In genomic region chr6:19836799-19837510, GRCh38 we compare ENCODE assay signal across 9 cellular contexts. TPM values are rescaled to one million over a fixed set of nuclear protein-coding genes. Genes with fewer than 3 reads are reported as not detected.
DNase-seq lines count a peak whose midpoint lies in the region; ATAC-seq and TF ChIP-seq lines count a peak whose summit lies in the region.
"Had no signal": no experiment of that assay in that cellular context is flagged by ENCODE, and none has a peak within 500 bp of the region (broad histone marks: within the 10 kb centered on the region; RNA-seq: fewer than 3 reads in every experiment).

A gene with protein sequence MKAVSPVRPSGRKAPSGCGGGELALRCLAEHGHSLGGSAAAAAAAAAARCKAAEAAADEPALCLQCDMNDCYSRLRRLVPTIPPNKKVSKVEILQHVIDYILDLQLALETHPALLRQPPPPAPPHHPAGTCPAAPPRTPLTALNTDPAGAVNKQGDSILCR (plus strand): TSS chr6:19837370. CDS start chr6:19837755, 385 bp downstream.

- peak within 1 kb of the TSS; percentile 85 to 94 (median 93) for H3K4me3 Mint-ChIP-seq in nephron
- H3K4me3 Mint-ChIP-seq: central memory CD8-positive, alpha-beta T cell had no signal

- no peaks in the 10 kb centered on the region for H3K9me3 Mint-ChIP-seq in nephron

- peaks cover 22% of the 10 kb centered on the region for H3K36me3 Mint-ChIP-seq in nephron (ENCODE audit: low read depth)

- H3K27ac ChIP-seq in 22Rv1 (peak within 1 kb of the TSS; percentile 90), foreskin keratinocyte (no peak within 1 kb of the TSS)

- H3K4me1 Mint-ChIP-seq in nephron = peaks cover 12% of the 10 kb centered on the region
- H3K4me1 Mint-ChIP-seq: central memory CD8-positive, alpha-beta T cell had no signal

- peak within 1 kb of the TSS; percentile 86 to 95 (median 95) for H3K27ac Mint-ChIP-seq in nephron

- DNase-seq in H7 (peak; percentile 98), SW480 (ENCODE audit: low spot score) (peak; percentile 12), foreskin keratinocyte (no peak), NOMO-1 treated with dmso at 0.1 percent for 144 hours (lab: John Stamatoyannopoulos, UW; ENCODE audit: unreplicated experiment) (no peak), SIG-M5 (lab: John Stamatoyannopoulos, UW) (no peak)

- ATAC-seq in foreskin keratinocyte (peak; percentile 65), HG02970 (IDR thresholded peaks at IDR 0.05; ENCODE audit: low FRiP score, unreplicated experiment) (no peak)

- H3K4me1 ChIP-seq in foreskin keratinocyte = no peaks in the 10 kb centered on the region

- H3K36me3 ChIP-seq in H7 (replicated peaks; ENCODE audit: control insufficient read depth, insufficient read depth, low read length) = no peaks in the 10 kb centered on the region

- peak within 1 kb of the TSS; percentile 66 for H3K4me3 ChIP-seq in H7 (ENCODE audit: insufficient read depth, low read depth, low read length)

- peaks cover 9% of the 10 kb centered on the region for H3K27me3 Mint-ChIP-seq in nephron (ENCODE audit: low read depth)

- TF ChIP-seq CTCF in 22Rv1 (IDR thresholded peaks at IDR 0.05) (no peak), foreskin keratinocyte (conservative IDR thresholded peaks at IDR 0.05) (no peak), nephron (IDR thresholded peaks at IDR 0.05; ENCODE audit: unreplicated experiment in 3 of 3) (no peak)

- H3K27me3 ChIP-seq in H7 (ENCODE audit: control insufficient read depth, insufficient read depth, low read length) (peaks cover 17% of the 10 kb centered on the region), foreskin keratinocyte (peaks cover 97% of the 10 kb centered on the region)

RNA-seq across cellular contexts. Expression of the gene that starts here (rescaled TPM):
- 3.4 and 3.5 TPM in 2 replicates for total RNA-seq in H7 (2014; rRNA removed; shearing (Covaris generic))
- not detected in 2 replicates for total RNA-seq in foreskin keratinocyte
- not detected in 2 replicates for polyA plus RNA-seq in foreskin keratinocyte

Comparison
In these comparisons a context has a peak if more than half of its experiments do, and no peak if none do; other contexts are left out.
1. Peak in ATAC-seq in foreskin keratinocyte; RNA of the gene not detected or under 1 TPM.
2. DNase-seq: peak in H7 (single experiment) and SW480 (single experiment); none in foreskin keratinocyte (0 of 2), NOMO-1 treated with dmso at 0.1 percent for 144 hours (single experiment) and SIG-M5 (single experiment).